ENCODE assay signal across 9 cellular contexts in genomic region chr5:172280937-172281336, GRCh38. TPM values are rescaled to one million over a fixed set of nuclear protein-coding genes. Genes with fewer than 3 reads are reported as not detected.
DNase-seq lines count a peak whose midpoint lies in the region; ATAC-seq, FAIRE-seq and TF ChIP-seq lines count a peak whose summit lies in the region.
"Had no signal": no experiment of that assay in that cellular context is flagged by ENCODE, and none has a peak within 500 bp of the region (broad histone marks: within the 10 kb centered on the region; RNA-seq: fewer than 3 reads in every experiment).

No MANE protein-coding gene starts in this region.

- no peak overlapping the region for H3K27ac Mint-ChIP-seq in activated CD8-positive, alpha-beta T cell treated with anti-CD3 and anti-CD28 coated beads, Interleukin-2, amount 10 ng/mL, durations not matched to agents 7 days and 5 days

- intact Hi-C loops in Panc1 (cut with micrococcal nuclease; ENCODE audit: unreplicated experiment), result loop anchor here (10.0 kb wide), 1 partner anchor 86 kb away; the partner anchor contains the start of gene EFCAB9

- H3K4me3 Mint-ChIP-seq in activated CD8-positive, alpha-beta T cell treated with anti-CD3 and anti-CD28 coated beads, Interleukin-2, amount 10 ng/mL, durations not matched to agents 7 days and 5 days, result no peak overlapping the region

- H3K9ac ChIP-seq in fibroblast of lung (ENCODE audit: insufficient read depth, low read length), result no peak overlapping the region
- no peak overlapping the region for H3K9ac ChIP-seq in skeletal muscle satellite cell (ENCODE audit: low read depth, low read length)

- H3K36me3 ChIP-seq in Panc1 (ENCODE audit: control insufficient read depth, insufficient read depth, low read length) (no peaks in the 10 kb centered on the region; the same call in 1 of the 2 replicates), fibroblast of lung (ENCODE audit: control insufficient read depth, insufficient read depth, low read length) (no peaks in the 10 kb centered on the region), skeletal muscle satellite cell (ENCODE audit: insufficient read depth, low read length) (no peaks in the 10 kb centered on the region)

- H3K4me1 ChIP-seq in Panc1 (ENCODE audit: control insufficient read depth, insufficient read depth, low read length) (peaks cover 44% of the 10 kb centered on the region), fibroblast of lung (ENCODE audit: control insufficient read depth, extremely low read depth, insufficient read depth, low read length) (peaks cover 3% of the 10 kb centered on the region), skeletal muscle satellite cell (ENCODE audit: control insufficient read depth, insufficient read depth, low read length) (peaks cover 32% of the 10 kb centered on the region)

- TF ChIP-seq POLR2A in GM12892 (IDR thresholded peaks at IDR 0.05; ENCODE audit: low read depth, low read length), result no peak

- no peak for ATAC-seq in Panc1
- ATAC-seq in activated CD8-positive, alpha-beta T cell treated with anti-CD3 and anti-CD28 coated beads, Interleukin-2, amount 10 ng/mL, durations not matched to agents 7 days and 5 days, result no peak
- ATAC-seq: stimulated activated naive B cell treated with anti-CD40 and anti-IgM and Interleukin-4, amounts not matched to agents 10 μg/mL and 1 μg/mL and 100 μg/mL, for 72 hours had no signal

- POLR2A ChIA-PET in Panc1 (lab: Charles Lee), result interaction anchor here (0.5 kb wide), 1 partner anchor 957 kb away, joined by 6 read pairs; no protein-coding TSS in a partner anchor
- POLR2A ChIA-PET in activated CD8-positive, alpha-beta T cell treated with anti-CD3 and anti-CD28 coated beads, Interleukin-2, amount 10 ng/mL, durations not matched to agents 7 days and 5 days (lab: Charles Lee), result no interaction called here

- H2AFZ ChIP-seq in fibroblast of lung (ENCODE audit: low read length), result no peak overlapping the region

- H3K27me3 Mint-ChIP-seq in activated CD8-positive, alpha-beta T cell treated with anti-CD3 and anti-CD28 coated beads, Interleukin-2, amount 10 ng/mL, durations not matched to agents 7 days and 5 days (ENCODE audit: low read depth), result peaks cover 5% of the 10 kb centered on the region
- H3K27me3 Mint-ChIP-seq: stimulated activated naive B cell treated with anti-CD40 and anti-IgM and Interleukin-4, amounts not matched to agents 10 μg/mL and 1 μg/mL and 100 μg/mL, for 72 hours had no signal

- no TSS peak for BruUV-seq in Panc1 (replicated peaks; lab: Mats Ljungman, UMichigan)

- H3K9me3 ChIP-seq in Panc1 (ENCODE audit: control insufficient read depth, insufficient read depth, low read depth, low read length) (no peaks in the 10 kb centered on the region), fibroblast of lung (ENCODE audit: control insufficient read depth, insufficient read depth, low read depth, low read length) (no peaks in the 10 kb centered on the region), skeletal muscle satellite cell (replicated peaks; ENCODE audit: low read length) (no peaks in the 10 kb centered on the region)

- H3K27ac ChIP-seq in Panc1 (ENCODE audit: low read length), result peak overlapping the region; percentile 88
- peak overlapping the region; percentile 48 for H3K27ac ChIP-seq in fibroblast of lung (ENCODE audit: insufficient read depth, low read length)

- H3K36me3 Mint-ChIP-seq in activated CD8-positive, alpha-beta T cell treated with anti-CD3 and anti-CD28 coated beads, Interleukin-2, amount 10 ng/mL, durations not matched to agents 7 days and 5 days (ENCODE audit: low read depth), result peaks cover 16% of the 10 kb centered on the region

- CTCF ChIA-PET in Panc1 (lab: Charles Lee), result no interaction called here
- CTCF ChIA-PET in activated CD8-positive, alpha-beta T cell treated with anti-CD3 and anti-CD28 coated beads, Interleukin-2, amount 10 ng/mL, durations not matched to agents 7 days and 5 days (lab: Charles Lee), result interaction anchor here (4.0 kb wide), 1 partner anchor 94 kb away, joined by 37 read pairs; the partner anchor contains the start of gene STK10

- DNase-seq in Panc1 (ENCODE audit: low read depth, low spot score), result no peak
- peak; percentile 54 to 85 for DNase-seq in fibroblast of lung (ENCODE audit: low read depth in 2 of 2)
- DNase-seq in GM12892 (ENCODE audit: insufficient read length), result no peak
- DNase-seq in activated CD8-positive, alpha-beta T cell treated with anti-CD3 and anti-CD28 coated beads, Interleukin-2, amount 10 ng/mL, durations not matched to agents 7 days and 5 days, result no peak
- DNase-seq in kidney glomerular epithelial cell (lab: John Stamatoyannopoulos, UW), result no peak
- DNase-seq: stimulated activated naive B cell treated with anti-CD40 and anti-IgM and Interleukin-4, amounts not matched to agents 10 μg/mL and 1 μg/mL and 100 μg/mL, for 72 hours had no signal

- H3K4me1 Mint-ChIP-seq in activated CD8-positive, alpha-beta T cell treated with anti-CD3 and anti-CD28 coated beads, Interleukin-2, amount 10 ng/mL, durations not matched to agents 7 days and 5 days (ENCODE audit: low read depth), result peaks cover 22% of the 10 kb centered on the region

- peaks cover 72% of the 10 kb centered on the region for H3K79me2 ChIP-seq in fibroblast of lung (ENCODE audit: control insufficient read depth, insufficient read depth, low read length)

- TF ChIP-seq CTCF in Panc1 (IDR thresholded peaks at IDR 0.05), result no peak
- no peak for TF ChIP-seq CTCF in fibroblast of lung (conservative IDR thresholded peaks at IDR 0.05 in 1 of 2, IDR thresholded peaks at IDR 0.05 in 1 of 2; ENCODE audit: low read depth in 1 of 2, low read length in 2 of 2)

- H3K27me3 ChIP-seq in Panc1 (ENCODE audit: control insufficient read depth, insufficient read depth, low read length) (no peaks in the 10 kb centered on the region), fibroblast of lung (ENCODE audit: control insufficient read depth, insufficient read depth, low read length) (no peaks in the 10 kb centered on the region), skeletal muscle satellite cell (ENCODE audit: control insufficient read depth, insufficient read depth, low read length) (no peaks in the 10 kb centered on the region)

- no peaks in the 10 kb centered on the region for H4K20me1 ChIP-seq in fibroblast of lung (ENCODE audit: control insufficient read depth, extremely low read depth, insufficient read depth, low read length)

- H3K4me3 ChIP-seq in GM08714 (ENCODE audit: low read length) (peak overlapping the region; percentile 89; the same call in 1 of the 2 replicates), Panc1 (ENCODE audit: low read depth in 2 of 2, low read length in 2 of 2) (peak overlapping the region; percentile 3 to 85; a peak in 3 of 4 replicates), fibroblast of lung (replicated peaks in 1 of 4; ENCODE audit: control extremely low read depth in 1 of 4, insufficient read depth in 1 of 4, low read depth in 3 of 4, low read length in 4 of 4) (peak overlapping the region in 3 of 4 experiments; percentile 90 to 96 (median 96)), skeletal muscle satellite cell (ENCODE audit: low read length) (no peak overlapping the region)

- no peak for FAIRE-seq in GM12892 (lab: Jason Lieb, UNC)
- FAIRE-seq: G401.6 had no signal

- no peaks in the 10 kb centered on the region for H3K9me3 Mint-ChIP-seq in activated CD8-positive, alpha-beta T cell treated with anti-CD3 and anti-CD28 coated beads, Interleukin-2, amount 10 ng/mL, durations not matched to agents 7 days and 5 days (ENCODE audit: insufficient read depth)

- in situ Hi-C loops in Panc1 (cut with HindIII; ENCODE audit: low pct_unique_long_range_greater_than_20kb, low sequenced_read_pairs), result no loop called here

- H3K4me2 ChIP-seq in fibroblast of lung (ENCODE audit: extremely low read depth, insufficient read depth, low read length) (peak overlapping the region; percentile 59), skeletal muscle satellite cell (ENCODE audit: low read length) (peak overlapping the region; percentile 87)

RNA-seq across cellular contexts. Expression of gene UBTD2, which starts 2.6 kb away (rescaled TPM):
- total RNA-seq in Panc1 (2021; ENCODE audit: unreplicated experiment) (32.5 TPM), fibroblast of lung (24.9 and 26.7 TPM in 2 replicates)
- 24.4 TPM for polyA plus RNA-seq in Panc1 (2012; ENCODE audit: insufficient read length)
- polyA plus RNA-seq in fibroblast of lung, result 22.6 and 29.8 TPM in 2 replicates
- polyA plus RNA-seq in fibroblast of lung (2012), result 16.8 and 21.0 TPM in 2 replicates
- 3.3 and 3.5 TPM in 2 replicates for polyA minus RNA-seq in fibroblast of lung (ENCODE audit: low replicate concordance)
- total RNA-seq in skeletal muscle satellite cell (2012; rRNA removed), result 15.0 and 17.7 TPM in 2 replicates
- 17.7 TPM for polyA plus RNA-seq in GM12892 (2012; ENCODE audit: missing spikeins)
- 10 to 100 TPM; 12.0 to 12.8 TPM for total RNA-seq in activated CD8-positive, alpha-beta T cell treated with anti-CD3 and anti-CD28 coated beads, Interleukin-2, amount 10 ng/mL, durations not matched to agents 7 days and 5 days

Comparison
In these comparisons a context has a peak if more than half of its experiments do, and no peak if none do; other contexts are left out.
1. DNase-seq: peak in fibroblast of lung (2 of 2); none in Panc1 (single experiment), GM12892 (single experiment), activated CD8-positive, alpha-beta T cell treated with anti-CD3 and anti-CD28 coated beads, Interleukin-2, amount 10 ng/mL, durations not matched to agents 7 days and 5 days (single experiment) and kidney glomerular epithelial cell (single experiment).